33 cellular contexts compared by ENCODE assay signal in the genomic region with DNA sequence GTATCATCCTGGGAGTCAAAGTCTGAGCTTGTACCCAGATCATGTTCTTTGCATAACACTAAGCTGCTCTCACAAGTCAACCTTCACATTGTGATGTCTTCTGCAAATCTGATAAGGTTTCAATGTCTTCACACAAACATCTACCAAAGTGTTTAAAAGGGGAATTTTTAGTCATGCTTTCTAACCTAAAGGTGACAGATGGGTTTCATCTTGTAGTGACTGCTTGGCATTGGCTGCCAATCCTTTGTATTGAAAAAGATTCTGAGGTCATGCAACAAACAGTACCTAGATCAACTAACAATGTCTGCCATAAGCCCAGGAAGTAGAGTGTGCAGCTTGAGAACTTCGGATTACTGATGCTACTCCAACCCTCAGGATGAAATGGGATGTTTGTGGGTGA.
"Had no signal": no experiment of that assay in that cellular context is flagged by ENCODE, and none has a peak within 500 bp of the region (broad histone marks: within the 10 kb centered on the region; RNA-seq: fewer than 3 reads in every experiment).

No MANE protein-coding gene starts in this region.

- H3K27ac ChIP-seq: ascending aorta, breast epithelium, cardiac muscle cell, colonic mucosa, epithelial cell of prostate, esophagus squamous epithelium, WERI-Rb-1 had no signal

- H3K4me1 Mint-ChIP-seq: activated T-helper 17 cell treated with anti-CD3 and anti-CD28 coated beads, Interleukin-2, amount 50 U/mL, for 72 hours; brain; T-helper 17 cell had no signal

- H3K4me1 ChIP-seq: ascending aorta, breast epithelium, colonic mucosa, esophagus squamous epithelium had no signal

- H3K4me3 ChIP-seq: ascending aorta, breast epithelium, cardiac muscle cell, colonic mucosa, esophagus squamous epithelium had no signal

- H3K4me3 Mint-ChIP-seq: activated B cell treated with CpG ODN at 0.5 μM for 24 hours; activated CD8-positive, alpha-beta T cell treated with anti-CD3 and anti-CD28 coated beads for 36 hours; activated naive CD8-positive, alpha-beta T cell; activated T-cell treated with anti-CD3 and anti-CD28 coated beads, Interleukin-2, amount 50 U/mL, for 4 hours; activated T-helper 17 cell treated with anti-CD3 and anti-CD28 coated beads, Interleukin-2, amount 50 U/mL, for 72 hours; brain; T-helper 17 cell; T-helper 2 cell treated with Interferon-gamma antibody and Interleukin-4, amounts not matched to agents 5 μg/mL and 100 μg/mL, for 36 hours had no signal

- H3K9me3 ChIP-seq: ascending aorta, breast epithelium, colonic mucosa, esophagus squamous epithelium had no signal

- FAIRE-seq: endometrium, endothelial cell of umbilical vein, frontal cortex had no signal

- H3K36me3 ChIP-seq: ascending aorta, breast epithelium, cardiac muscle cell, colonic mucosa, esophagus squamous epithelium, WERI-Rb-1 had no signal

- H3K9me3 Mint-ChIP-seq: activated CD8-positive, alpha-beta T cell treated with anti-CD3 and anti-CD28 coated beads for 36 hours; activated T-cell treated with anti-CD3 and anti-CD28 coated beads, Interleukin-2, amount 50 U/mL, for 4 hours; activated T-helper 17 cell treated with anti-CD3 and anti-CD28 coated beads, Interleukin-2, amount 50 U/mL, for 72 hours; T-helper 2 cell treated with Interferon-gamma antibody and Interleukin-4, amounts not matched to agents 5 μg/mL and 100 μg/mL, for 36 hours had no signal

- H3K27me3 ChIP-seq: ascending aorta, breast epithelium, cardiac muscle cell, colonic mucosa, esophagus squamous epithelium had no signal

- H3K27me3 Mint-ChIP-seq: activated T-helper 17 cell treated with anti-CD3 and anti-CD28 coated beads, Interleukin-2, amount 50 U/mL, for 72 hours; brain; T-helper 17 cell had no signal

- ATAC-seq: activated CD4-positive, CD25-positive, alpha-beta regulatory T cell treated with anti-CD3 and anti-CD28 coated beads, Interleukin-2, amount 50 U/mL, for 24 hours; activated CD8-positive, alpha-beta T cell treated with anti-CD3 and anti-CD28 coated beads for 36 hours; activated T-cell treated with anti-CD3 and anti-CD28 coated beads, Interleukin-2, amount 50 U/mL, for 4 hours; activated T-helper 17 cell treated with anti-CD3 and anti-CD28 coated beads, Interleukin-2, amount 50 U/mL, for 72 hours; T-helper 17 cell had no signal

- DNase-seq: activated B cell treated with CpG ODN at 0.5 μM for 24 hours; activated CD4-positive, alpha-beta T cell treated with anti-CD3 and anti-CD28 coated beads for 48 hours; activated CD4-positive, alpha-beta T cell treated with anti-CD3 and anti-CD28 coated beads, Interleukin-2, amount 50 U/mL, for 1 hour; activated CD4-positive, alpha-beta T cell treated with anti-CD3 and anti-CD28 coated beads, Interleukin-2, amount 50 U/mL, for 48 hours; activated CD8-positive, alpha-beta memory T cell treated with anti-CD3 and anti-CD28 coated beads for 24 hours; activated CD8-positive, alpha-beta T cell treated with anti-CD3 and anti-CD28 coated beads for 36 hours; activated effector memory CD4-positive, alpha-beta T cell treated with Interleukin-2 at 50 U/mL for 16 hours; activated gamma-delta T cell treated with Interleukin-2 at 50 U/mL for 16 hours; activated naive CD4-positive, alpha-beta T cell treated with anti-CD3 and anti-CD28 coated beads, Interleukin-2, amount 50 U/mL, for 16 hours; activated naive CD4-positive, alpha-beta T cell treated with Interleukin-2 at 50 U/mL for 16 hours; activated T-cell treated with anti-CD3 and anti-CD28 coated beads, Interleukin-2, amount 50 U/mL, for 4 hours; central memory CD4-positive, alpha-beta T cell; cerebellar nuclear complex; colonic mucosa; effector CD8-positive, alpha-beta T cell; esophagus squamous epithelium; foreskin fibroblast; head of caudate nucleus; T-helper 17 cell; T1000; WERI-Rb-1 had no signal

- H3K27ac Mint-ChIP-seq: activated CD8-positive, alpha-beta T cell treated with anti-CD3 and anti-CD28 coated beads for 36 hours; activated naive CD8-positive, alpha-beta T cell; activated T-helper 17 cell treated with anti-CD3 and anti-CD28 coated beads, Interleukin-2, amount 50 U/mL, for 72 hours; brain; T-helper 17 cell; T-helper 2 cell treated with Interferon-gamma antibody and Interleukin-4, amounts not matched to agents 5 μg/mL and 100 μg/mL, for 36 hours had no signal

- H3K36me3 Mint-ChIP-seq: activated naive CD8-positive, alpha-beta T cell; brain had no signal
